27 cellular contexts compared by ENCODE assay signal in genomic region chr3:89679686-89680085, GRCh38.
"Had no signal": no experiment of that assay in that cellular context is flagged by ENCODE, and none has a peak within 500 bp of the region (broad histone marks: within the 10 kb centered on the region; RNA-seq: fewer than 3 reads in every experiment).

No MANE protein-coding gene starts in this region.

- FAIRE-seq: urothelium cell line had no signal

- H3K36me3 ChIP-seq: stomach, suprapubic skin, thoracic aorta, thyroid gland, tibial artery, tibial nerve, transverse colon, upper lobe of left lung, upper lobe of right lung, uterus, vagina had no signal

- ATAC-seq: stimulated activated effector memory CD8-positive, alpha-beta T cell treated with anti-CD3 and anti-CD28 coated beads, Interleukin-12 subunit alpha, Interleukin-12 subunit beta, amount 100 ng/mL, for 72 hours; stimulated activated memory B cell treated with anti-CD40 and anti-IgM and Interleukin-4, amounts not matched to agents 10 μg/mL and 1 μg/mL and 100 μg/mL, for 72 hours; stimulated activated naive B cell treated with anti-CD40 and anti-IgM and Interleukin-4, amounts not matched to agents 10 μg/mL and 1 μg/mL and 100 μg/mL, for 72 hours; stimulated activated naive CD8-positive, alpha-beta T cell treated with anti-CD3 and anti-CD28 coated beads, Interleukin-15, amount 100 ng/mL, for 72 hours; stimulated activated naive CD8-positive, alpha-beta T cell treated with anti-CD3 and anti-CD28 coated beads, Interleukin-15, Interleukin-2, amounts not matched to agents 100 U/mL and 50 U/mL, for 24 hours; upper lobe of right lung had no signal

- H3K4me1 ChIP-seq: stomach, suprapubic skin, testis, thyroid gland, transverse colon, upper lobe of left lung, upper lobe of right lung, uterus, vagina had no signal

- H3K27ac ChIP-seq: stomach, suprapubic skin, testis, thoracic aorta, thyroid gland, tibial artery, tibial nerve, transverse colon, upper lobe of left lung, upper lobe of right lung, uterus, vagina had no signal

- H3K4me3 ChIP-seq: stomach, suprapubic skin, testis, thoracic aorta, thyroid gland, tibial artery, tibial nerve, transverse colon, upper lobe of left lung, upper lobe of right lung, uterus, vagina had no signal

- H3K27me3 ChIP-seq: stomach, suprapubic skin, testis, thyroid gland, tibial artery, tibial nerve, transverse colon, upper lobe of left lung, upper lobe of right lung, uterus, vagina had no signal

- H3K9me3 ChIP-seq: stomach, suprapubic skin, testis, thoracic aorta, thyroid gland, tibial artery, tibial nerve, transverse colon, upper lobe of left lung, upper lobe of right lung, uterus, vagina had no signal

- DNase-seq: stimulated activated CD4-positive, alpha-beta T cell treated with anti-CD3 and anti-CD28 coated beads, Interleukin-2, amount 100 ng/mL, for 48 hours; stimulated activated CD4-positive, alpha-beta T cell treated with anti-CD3 and anti-CD28 coated beads, Interleukin-4, amount 100 ng/mL, for 1 hour; stimulated activated CD4-positive, alpha-beta T cell treated with anti-CD3 and anti-CD28 coated beads, Interleukin-4, amount 100 ng/mL, for 24 hours; stimulated activated CD4-positive, alpha-beta T cell treated with anti-CD3 and anti-CD28 coated beads, Interleukin-4, amount 100 ng/mL, for 4 hours; stimulated activated CD8-positive, alpha-beta memory T cell treated with anti-CD3 and anti-CD28 coated beads, Interleukin-4, amount 100 ng/mL, for 48 hours; stimulated activated naive B cell treated with anti-CD40 and anti-IgM and Interleukin-4, amounts not matched to agents 10 μg/mL and 1 μg/mL and 100 μg/mL, for 72 hours; stimulated activated naive CD4-positive, alpha-beta T cell; stimulated activated naive CD4-positive, alpha-beta T cell treated with Interleukin-2 at 50 U/mL for 16 hours; stimulated activated naive CD8-positive, alpha-beta T cell treated with anti-CD3 and anti-CD28 coated beads, Interleukin-15, amount 100 ng/mL, for 72 hours; stimulated activated naive CD8-positive, alpha-beta T cell treated with anti-CD3 and anti-CD28 coated beads, Interleukin-15, Interleukin-2, amounts not matched to agents 100 U/mL and 50 U/mL, for 24 hours; stomach; substantia nigra; testis; thyroid gland; tibial artery; transverse colon; trophoblast cell; upper lobe of left lung; upper lobe of right lung; uterus had no signal
